8 cellular contexts compared by ENCODE assay signal in the genomic region with DNA sequence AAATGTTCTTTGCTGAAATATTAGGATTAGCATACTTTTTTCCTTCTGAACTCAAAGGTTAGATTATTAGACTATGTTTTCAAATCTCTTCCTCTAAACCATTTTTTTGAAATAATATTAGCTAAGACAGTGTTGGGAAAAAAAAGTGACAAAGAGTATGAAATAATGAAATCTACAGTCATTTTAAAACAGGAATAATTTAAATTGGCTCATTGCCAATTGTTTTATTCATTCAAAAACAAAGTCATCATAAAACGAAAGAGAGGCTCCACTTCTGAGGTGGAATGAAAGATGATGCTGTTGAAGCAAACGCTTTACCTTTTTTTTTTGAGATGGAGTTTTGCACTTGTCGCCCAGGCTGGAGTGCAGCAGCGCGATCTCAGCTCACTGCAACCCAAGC.
"Had no signal": no experiment of that assay in that cellular context is flagged by ENCODE, and none has a peak within 500 bp of the region (broad histone marks: within the 10 kb centered on the region; RNA-seq: fewer than 3 reads in every experiment).

No MANE protein-coding gene starts in this region.

- H3K27ac ChIP-seq: GM23248, HL-60 had no signal

- ATAC-seq: HCT116 had no signal

- H3K4me1 ChIP-seq: HAP-1 had no signal

- H3K4me3 ChIP-seq: GM23248, HAP-1 had no signal

- H3K9ac ChIP-seq: GM23248 had no signal

- DNase-seq: GM23248, GOT3, H7, HFFc6, KG1 had no signal

- H3K36me3 ChIP-seq: HAP-1 had no signal

- H2AFZ ChIP-seq: GM23248 had no signal
